Comparison of ENCODE assay signal across 23 cellular contexts in genomic region chr10:105150486-105150885, GRCh38.
DNase-seq lines count a peak whose midpoint lies in the region; FAIRE-seq and TF ChIP-seq lines count a peak whose summit lies in the region.
"Had no signal": no experiment of that assay in that cellular context is flagged by ENCODE, and none has a peak within 500 bp of the region (broad histone marks: within the 10 kb centered on the region; RNA-seq: fewer than 3 reads in every experiment).

No MANE protein-coding gene starts in this region.

- no peak overlapping the region for H3K23ac ChIP-seq in trophoblast cell (ENCODE audit: low read length)

- no peaks in the 10 kb centered on the region for H3K36me3 ChIP-seq in bronchial epithelial cell (ENCODE audit: control insufficient read depth, insufficient read depth, low read length)
- H3K36me3 ChIP-seq in trophoblast cell (ENCODE audit: control insufficient read depth in 1 of 2, insufficient read depth in 2 of 2, low read length in 2 of 2): no peaks in the 10 kb centered on the region

- no peak overlapping the region for H3K14ac ChIP-seq in trophoblast cell (ENCODE audit: low read length)

- H3K9me3 ChIP-seq in trophoblast cell (ENCODE audit: insufficient read depth, low read depth, low read length): no peaks in the 10 kb centered on the region
- H3K9me3 ChIP-seq: A549 had no signal

- no peak overlapping the region for H2AFZ ChIP-seq in trophoblast cell (ENCODE audit: insufficient read depth, low read length, poor library complexity)

- H4K91ac ChIP-seq in trophoblast cell (ENCODE audit: low read depth, low read length): no peak overlapping the region

- H3K4me2 ChIP-seq in trophoblast cell (ENCODE audit: low read length): no peak overlapping the region
- H3K4me2 ChIP-seq: A549 had no signal

- no peaks in the 10 kb centered on the region for H3K27me3 ChIP-seq in bronchial epithelial cell (ENCODE audit: control insufficient read depth, insufficient read depth, low read length)
- no peaks in the 10 kb centered on the region for H3K27me3 ChIP-seq in trophoblast cell (ENCODE audit: insufficient read depth, low read length)

- WGBS in trophoblast cell (ENCODE audit: extremely low coverage, insufficient coverage, insufficient read length): no CpG with 5 or more reads among the region's 1 CpG

- H2AK5ac ChIP-seq in trophoblast cell (ENCODE audit: low read length): no peak overlapping the region

- H3K79me1 ChIP-seq in trophoblast cell (ENCODE audit: low read length): no peaks in the 10 kb centered on the region

- H3K4me1 ChIP-seq in trophoblast cell (ENCODE audit: control insufficient read depth in 1 of 2, insufficient read depth in 2 of 2, low read length in 2 of 2): no peaks in the 10 kb centered on the region
- H3K4me1 ChIP-seq: A549 had no signal

- peak; percentile 23 for DNase-seq in AG04449 (ENCODE audit: low read depth, low spot score)
- DNase-seq in RPMI7951 (ENCODE audit: low read depth): peak; percentile 25
- peak; percentile 4 for DNase-seq in bronchial epithelial cell (ENCODE audit: low read depth)
- peak in 1 of 2 donors; percentile 33 for DNase-seq in trophoblast cell
- no peak for DNase-seq in NCI-H187 treated with DMSO at 0.1 percent for 48 hours (lab: John Stamatoyannopoulos, UW)
- DNase-seq in RPMI8226: no peak
- no peak for DNase-seq in activated CD4-positive, CD25-positive, alpha-beta regulatory T cell treated with anti-CD3 and anti-CD28 coated beads, Interleukin-2, amount 50 U/mL, for 72 hours
- DNase-seq in NCI-H2029 treated with DMSO at 0.1 percent for 48 hours (lab: John Stamatoyannopoulos, UW): no peak
- DNase-seq: Calu3, DMS79 treated with DMSO at 0.1 percent for 48 hours, GF-D8, Karpas-422, NCI-H1092 treated with DMSO at 0.1 percent for 48 hours, NCI-H1436 treated with DMSO at 0.1 percent for 48 hours, NCI-H1930, NCI-H526 treated with DMSO at 0.1 percent for 48 hours, SIG-M5 had no signal

- no peak overlapping the region for H3K4ac ChIP-seq in trophoblast cell (ENCODE audit: low read depth, low read length)

- H4K8ac ChIP-seq in trophoblast cell (ENCODE audit: low read depth, low read length): no peak overlapping the region

- no peak overlapping the region for H4K12ac ChIP-seq in trophoblast cell (ENCODE audit: low read depth, low read length)

- H3K79me2 ChIP-seq in trophoblast cell (ENCODE audit: control insufficient read depth, insufficient read depth, low read length, poor library complexity): no peaks in the 10 kb centered on the region

- H2BK5ac ChIP-seq in trophoblast cell (ENCODE audit: low read depth, low read length, poor library complexity): no peak overlapping the region

- no peak overlapping the region for H3K27ac ChIP-seq in trophoblast cell (ENCODE audit: low read depth, low read length)
- H3K27ac ChIP-seq: A549, HL-60, SK-N-MC had no signal

- TF ChIP-seq CTCF in AG04449 (IDR thresholded peaks at IDR 0.05; ENCODE audit: insufficient read depth, low read length, missing control alignments): no peak
- TF ChIP-seq CTCF in bronchial epithelial cell (IDR thresholded peaks at IDR 0.05; ENCODE audit: insufficient read depth, low read length, severe bottlenecking): no peak

- H2BK12ac ChIP-seq in trophoblast cell (ENCODE audit: low read length): no peak overlapping the region

- H2BK120ac ChIP-seq in trophoblast cell (ENCODE audit: insufficient read depth, low read length, poor library complexity): no peak overlapping the region

- FAIRE-seq in bronchial epithelial cell (lab: Jason Lieb, UNC): no peak
- FAIRE-seq: A549, GM12892, GM19239, H54 had no signal

- no peak overlapping the region for H3K4me3 ChIP-seq in AG04449 (ENCODE audit: low read depth, low read length)
- H3K4me3 ChIP-seq in bronchial epithelial cell (ENCODE audit: low read depth, low read length): no peak overlapping the region
- no peak overlapping the region for H3K4me3 ChIP-seq in trophoblast cell (ENCODE audit: low read depth, low read length)
- H3K4me3 ChIP-seq: A549, SK-N-MC had no signal

- H3K9ac ChIP-seq in trophoblast cell (ENCODE audit: low read length): peak overlapping the region; percentile 40

- H3K18ac ChIP-seq in trophoblast cell (ENCODE audit: low read length): no peak overlapping the region

- CTCF ChIA-PET in AG04449 (lab: Yijun Ruan, JAX): no interaction called here

- POLR2A ChIA-PET in AG04449 (lab: Yijun Ruan, JAX): no interaction called here

Comparison
In these comparisons a context has a peak if more than half of its experiments do, and no peak if none do; other contexts are left out.
1. DNase-seq: peak in AG04449 (single experiment), RPMI7951 (single experiment) and bronchial epithelial cell (single experiment); none in NCI-H187 treated with DMSO at 0.1 percent for 48 hours (single experiment), RPMI8226 (single experiment), activated CD4-positive, CD25-positive, alpha-beta regulatory T cell treated with anti-CD3 and anti-CD28 coated beads, Interleukin-2, amount 50 U/mL, for 72 hours (single experiment) and NCI-H2029 treated with DMSO at 0.1 percent for 48 hours (single experiment).